Comparison of ENCODE assay signal across 16 cellular contexts in the genomic region with DNA sequence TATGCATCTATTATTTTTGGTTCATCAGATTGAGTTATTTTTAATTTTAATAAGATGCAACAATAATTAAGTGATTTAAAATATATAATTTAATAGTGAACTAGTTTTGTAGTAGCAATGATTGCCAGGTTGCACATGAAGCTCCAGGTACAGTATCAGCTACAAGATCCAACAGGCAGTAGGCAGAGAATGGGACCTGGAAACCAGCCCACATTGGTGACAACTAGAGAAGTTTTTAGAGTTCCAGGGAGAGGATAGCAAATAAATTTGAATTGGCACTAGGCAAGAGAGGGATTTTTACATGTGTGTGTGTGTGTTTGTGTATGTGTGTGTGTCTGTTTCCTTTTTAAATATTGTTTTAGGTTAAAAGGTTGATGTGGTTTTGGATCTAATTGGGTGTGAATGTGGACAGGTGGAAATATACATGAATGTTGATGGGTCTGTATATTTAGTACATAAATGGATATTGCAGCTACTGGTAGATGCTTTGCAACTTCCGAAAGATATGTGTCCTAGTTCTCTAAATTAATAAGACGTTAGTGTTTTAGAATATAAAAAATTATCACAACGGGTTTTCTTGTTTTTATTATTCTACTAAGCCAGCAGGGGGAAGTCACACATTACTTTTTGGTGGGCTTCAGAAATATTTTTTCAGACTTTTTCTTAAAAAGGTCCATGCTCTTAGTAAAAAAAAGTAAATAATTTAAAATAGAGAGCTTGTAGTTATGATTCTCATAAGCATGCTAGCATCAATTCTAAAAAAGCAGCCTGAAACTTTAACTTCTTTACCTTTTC.
DNase-seq lines count a peak whose midpoint lies in the region; ATAC-seq and TF ChIP-seq lines count a peak whose summit lies in the region.
"Had no signal": no experiment of that assay in that cellular context is flagged by ENCODE, and none has a peak within 500 bp of the region (broad histone marks: within the 10 kb centered on the region; RNA-seq: fewer than 3 reads in every experiment).

No MANE protein-coding gene starts in this region.

- H3K27me3 Mint-ChIP-seq in mesothelial cell of epicardium (ENCODE audit: low read depth) (no peaks in the 10 kb centered on the region), WTC11 (ENCODE audit: low read depth) (no peaks in the 10 kb centered on the region)
- H3K27me3 Mint-ChIP-seq in activated naive CD8-positive, alpha-beta T cell treated with anti-CD3 and anti-CD28 coated beads, Interleukin-2, amount 50 U/mL, for 24 hours: no peaks in the 10 kb centered on the region
- H3K27me3 Mint-ChIP-seq: dendritic cell treated with granulocyte-macrophage colony-stimulating factor and Interleukin-4, amounts not matched to agents 40 ng/mL and 50 ng/mL, for 4 days had no signal

- no peak for ATAC-seq in activated naive CD8-positive, alpha-beta T cell treated with anti-CD3 and anti-CD28 coated beads, Interleukin-2, amount 50 U/mL, for 24 hours
- ATAC-seq in WTC11 (no peak), GM19351 (IDR thresholded peaks at IDR 0.05; ENCODE audit: unreplicated experiment) (no peak)
- ATAC-seq in activated naive CD4-positive, alpha-beta T cell treated with anti-CD3 and anti-CD28 coated beads, Interleukin-2, amount 50 U/mL, for 72 hours: no peak
- ATAC-seq: stimulated activated naive CD8-positive, alpha-beta T cell treated with anti-CD3 and anti-CD28 coated beads, Interleukin-15, amount 100 ng/mL, for 72 hours had no signal

- TF ChIP-seq CTCF in C4-2B (conservative IDR thresholded peaks at IDR 0.05): peak; percentile 22; the same call in 1 of the 2 replicates
- peak; percentile 8 for TF ChIP-seq CTCF in cardiac fibroblast (IDR thresholded peaks at IDR 0.05; ENCODE audit: low read depth, low read length)
- TF ChIP-seq CTCF in mesothelial cell of epicardium (IDR thresholded peaks at IDR 0.05; ENCODE audit: unreplicated experiment): peak; percentile 64
- no peak for TF ChIP-seq CTCF in WTC11 (IDR thresholded peaks at IDR 0.05)

- DNase-seq in Kasumi-1 (lab: John Stamatoyannopoulos, UW) (peak; percentile 42 to 48), cardiac fibroblast (ENCODE audit: low read depth in 2 of 2) (peak in 1 of 2 donors; percentile 12), mesothelial cell of epicardium (ENCODE audit: low spot score in 2 of 2, unreplicated experiment in 2 of 2) (no peak), WTC11 (ENCODE audit: low spot score) (no peak)
- no peak for DNase-seq in activated naive CD8-positive, alpha-beta T cell treated with anti-CD3 and anti-CD28 coated beads, Interleukin-2, amount 50 U/mL, for 24 hours
- no peak for DNase-seq in activated naive CD4-positive, alpha-beta T cell treated with anti-CD3 and anti-CD28 coated beads, Interleukin-2, amount 50 U/mL, for 72 hours (ENCODE audit: low spot score in 2 of 2)
- DNase-seq: Calu3; NCI-H187; posterior cingulate gyrus; stimulated activated CD4-positive, alpha-beta T cell treated with anti-CD3 and anti-CD28 coated beads, Interleukin-4, amount 100 ng/mL, for 1 hour; stimulated activated naive CD8-positive, alpha-beta T cell treated with anti-CD3 and anti-CD28 coated beads, Interleukin-15, amount 100 ng/mL, for 72 hours had no signal

- H3K4me1 Mint-ChIP-seq in mesothelial cell of epicardium: no peaks in the 10 kb centered on the region
- no peaks in the 10 kb centered on the region for H3K4me1 Mint-ChIP-seq in activated naive CD8-positive, alpha-beta T cell treated with anti-CD3 and anti-CD28 coated beads, Interleukin-2, amount 50 U/mL, for 24 hours
- H3K4me1 Mint-ChIP-seq in WTC11: no peaks in the 10 kb centered on the region
- H3K4me1 Mint-ChIP-seq: stimulated activated naive CD8-positive, alpha-beta T cell treated with anti-CD3 and anti-CD28 coated beads, Interleukin-15, amount 100 ng/mL, for 72 hours had no signal

- CTCF ChIA-PET in WTC11 (lab: Charles Lee): interaction anchor here (0.6 kb wide), 1 partner anchor 222 kb away, joined by 3 read pairs; no protein-coding TSS in a partner anchor

- POLR2A ChIA-PET in WTC11 (lab: Charles Lee): no interaction called here

- no peak overlapping the region for H3K27ac Mint-ChIP-seq in mesothelial cell of epicardium
- no peak overlapping the region for H3K27ac Mint-ChIP-seq in activated naive CD8-positive, alpha-beta T cell treated with anti-CD3 and anti-CD28 coated beads, Interleukin-2, amount 50 U/mL, for 24 hours
- H3K27ac Mint-ChIP-seq in WTC11: no peak overlapping the region
- H3K27ac Mint-ChIP-seq in activated naive CD4-positive, alpha-beta T cell treated with anti-CD3 and anti-CD28 coated beads, Interleukin-2, amount 50 U/mL, for 72 hours: no peak overlapping the region
- H3K27ac Mint-ChIP-seq: activated naive CD8-positive, alpha-beta T cell; dendritic cell treated with granulocyte-macrophage colony-stimulating factor and Interleukin-4, amounts not matched to agents 40 ng/mL and 50 ng/mL, for 4 days; stimulated activated naive CD8-positive, alpha-beta T cell treated with anti-CD3 and anti-CD28 coated beads, Interleukin-15, amount 100 ng/mL, for 72 hours had no signal

- peaks cover 3% of the 10 kb centered on the region for H3K9me3 Mint-ChIP-seq in mesothelial cell of epicardium
- no peaks in the 10 kb centered on the region for H3K9me3 Mint-ChIP-seq in activated naive CD8-positive, alpha-beta T cell treated with anti-CD3 and anti-CD28 coated beads, Interleukin-2, amount 50 U/mL, for 24 hours
- H3K9me3 Mint-ChIP-seq in WTC11: peaks cover 12% of the 10 kb centered on the region
- H3K9me3 Mint-ChIP-seq in activated naive CD4-positive, alpha-beta T cell treated with anti-CD3 and anti-CD28 coated beads, Interleukin-2, amount 50 U/mL, for 72 hours: no peaks in the 10 kb centered on the region
- H3K9me3 Mint-ChIP-seq: dendritic cell treated with granulocyte-macrophage colony-stimulating factor and Interleukin-4, amounts not matched to agents 40 ng/mL and 50 ng/mL, for 4 days; stimulated activated naive CD8-positive, alpha-beta T cell treated with anti-CD3 and anti-CD28 coated beads, Interleukin-15, amount 100 ng/mL, for 72 hours had no signal

- H3K4me3 Mint-ChIP-seq in mesothelial cell of epicardium (no peak overlapping the region), WTC11 (no peak overlapping the region)
- H3K4me3 Mint-ChIP-seq in activated naive CD8-positive, alpha-beta T cell treated with anti-CD3 and anti-CD28 coated beads, Interleukin-2, amount 50 U/mL, for 24 hours: no peak overlapping the region
- H3K4me3 Mint-ChIP-seq: activated naive CD8-positive, alpha-beta T cell; dendritic cell treated with granulocyte-macrophage colony-stimulating factor and Interleukin-4, amounts not matched to agents 40 ng/mL and 50 ng/mL, for 4 days; stimulated activated naive CD8-positive, alpha-beta T cell treated with anti-CD3 and anti-CD28 coated beads, Interleukin-15, amount 100 ng/mL, for 72 hours had no signal

- H3K27ac ChIP-seq in C4-2B: no peak overlapping the region

- no peaks in the 10 kb centered on the region for H3K36me3 Mint-ChIP-seq in mesothelial cell of epicardium
- no peaks in the 10 kb centered on the region for H3K36me3 Mint-ChIP-seq in activated naive CD8-positive, alpha-beta T cell treated with anti-CD3 and anti-CD28 coated beads, Interleukin-2, amount 50 U/mL, for 24 hours (ENCODE audit: low read depth)
- peaks cover 6% of the 10 kb centered on the region; the same call in 1 of the 2 replicates for H3K36me3 Mint-ChIP-seq in WTC11
- no peaks in the 10 kb centered on the region for H3K36me3 Mint-ChIP-seq in activated naive CD4-positive, alpha-beta T cell treated with anti-CD3 and anti-CD28 coated beads, Interleukin-2, amount 50 U/mL, for 72 hours
- H3K36me3 Mint-ChIP-seq: activated naive CD8-positive, alpha-beta T cell had no signal

- H3K4me3 ChIP-seq in cardiac fibroblast (replicated peaks in 1 of 2; ENCODE audit: low read depth in 2 of 2, low read length in 2 of 2): no peak overlapping the region
- H3K4me3 ChIP-seq: lung had no signal

TF ChIP-seq in WTC11, 78 proteins besides CTCF, POLR2A, EP300 and RAD21:
- TF ChIP-seq, protein P1, sequence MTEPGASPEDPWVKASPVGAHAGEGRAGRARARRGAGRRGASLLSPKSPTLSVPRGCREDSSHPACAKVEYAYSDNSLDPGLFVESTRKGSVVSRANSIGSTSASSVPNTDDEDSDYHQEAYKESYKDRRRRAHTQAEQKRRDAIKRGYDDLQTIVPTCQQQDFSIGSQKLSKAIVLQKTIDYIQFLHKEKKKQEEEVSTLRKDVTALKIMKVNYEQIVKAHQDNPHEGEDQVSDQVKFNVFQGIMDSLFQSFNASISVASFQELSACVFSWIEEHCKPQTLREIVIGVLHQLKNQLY (CRISPR knock-in tag; IDR thresholded peaks at IDR 0.05): no peak
- TF ChIP-seq SP1 (CRISPR knock-in tag; conservative IDR thresholded peaks at IDR 0.05) (no peak), IRF2 (CRISPR knock-in tag; IDR thresholded peaks at IDR 0.05; ENCODE audit: borderline replicate concordance, low read depth) (no peak), ZNF263 (CRISPR knock-in tag; IDR thresholded peaks at IDR 0.05; ENCODE audit: low read depth) (no peak)

Comparison
In these comparisons a context has a peak if more than half of its experiments do, and no peak if none do; other contexts are left out.
1. DNase-seq: peak in Kasumi-1 (2 of 2); none in mesothelial cell of epicardium (0 of 2), activated naive CD8-positive, alpha-beta T cell treated with anti-CD3 and anti-CD28 coated beads, Interleukin-2, amount 50 U/mL, for 24 hours (single experiment), WTC11 (single experiment) and activated naive CD4-positive, alpha-beta T cell treated with anti-CD3 and anti-CD28 coated beads, Interleukin-2, amount 50 U/mL, for 72 hours (0 of 2).